In genomic region chr5:124301850-124302249, GRCh38 we compare ENCODE assay signal across 1 cellular context.
TF ChIP-seq lines count a peak whose summit lies in the region.

No MANE protein-coding gene starts in this region.

TF ChIP-seq in GM23338, 12 proteins besides CTCF, POLR2A, EP300 and RAD21 (continued from another document):
- TF ChIP-seq ZNF462 (CRISPR knock-in tag; IDR thresholded peaks at IDR 0.05) (no peak), NANOG (IDR thresholded peaks at IDR 0.05; ENCODE audit: borderline replicate concordance) (no peak), EZH2phosphoT487 (IDR thresholded peaks at IDR 0.05; ENCODE audit: unreplicated experiment) (no peak), REST (IDR thresholded peaks at IDR 0.05; ENCODE audit: unreplicated experiment) (no peak), EZH2 (IDR thresholded peaks at IDR 0.05; ENCODE audit: low read depth, unreplicated experiment) (no peak), ETS1 (IDR thresholded peaks at IDR 0.05) (no peak)
TF ChIP-seq in GM23338: peak in this region for 0.
